ENCODE assay signal across 8 cellular contexts in the genomic region with DNA sequence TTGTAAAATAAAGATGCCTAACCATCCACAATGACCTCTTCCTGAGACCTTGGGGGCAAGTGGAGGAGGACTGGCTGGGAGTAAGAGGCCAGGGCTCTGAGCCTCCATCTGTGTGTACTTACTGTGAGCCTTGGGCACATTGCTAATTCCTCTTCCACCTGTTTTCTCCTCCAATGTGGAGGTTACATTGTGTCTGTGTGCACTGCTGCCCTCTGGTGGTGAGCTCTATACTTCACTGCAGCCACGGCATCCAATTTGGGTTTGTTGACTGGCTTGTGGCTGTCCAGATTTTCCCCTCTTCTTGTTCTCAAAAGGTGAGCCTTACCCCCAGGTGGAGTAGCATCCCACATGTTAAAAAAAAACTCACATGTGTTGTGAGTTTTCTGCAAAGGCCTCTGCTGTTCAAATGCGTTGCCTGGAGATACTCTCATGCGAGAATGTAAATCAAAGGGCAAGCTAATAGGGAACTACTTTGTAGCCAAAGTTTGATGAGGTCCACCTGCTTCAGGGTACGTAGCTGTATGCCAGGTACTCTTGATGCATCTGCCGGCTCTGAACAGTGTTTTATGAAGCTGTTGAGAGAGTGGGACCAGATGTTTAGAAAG.
DNase-seq lines count a peak whose midpoint lies in the region; ATAC-seq lines count a peak whose summit lies in the region.

No MANE protein-coding gene starts in this region.

- H4K8ac ChIP-seq in mesenchymal stem cell (ENCODE audit: low read length): no peak overlapping the region

- no peak overlapping the region for H2BK5ac ChIP-seq in mesenchymal stem cell (ENCODE audit: low read depth, low read length, poor library complexity, severe bottlenecking)

- peak; percentile 86 for ATAC-seq in GM18517 (IDR thresholded peaks at IDR 0.05; ENCODE audit: unreplicated experiment)
- peak; percentile 76 for ATAC-seq in HG03280 (IDR thresholded peaks at IDR 0.05; ENCODE audit: unreplicated experiment)

- no peaks in the 10 kb centered on the region for H3K36me3 Mint-ChIP-seq in activated CD4-positive, alpha-beta memory T cell treated with anti-CD3 and anti-CD28 coated beads, Interleukin-2, amount 10 ng/mL, durations not matched to agents 7 days and 5 days (ENCODE audit: low read depth)

- H3K27ac Mint-ChIP-seq in activated CD4-positive, alpha-beta memory T cell treated with anti-CD3 and anti-CD28 coated beads, Interleukin-2, amount 10 ng/mL, durations not matched to agents 7 days and 5 days: no peak overlapping the region

- H3K14ac ChIP-seq in mesenchymal stem cell (ENCODE audit: low read length in 2 of 2): no peak overlapping the region

- H3K4me1 Mint-ChIP-seq in activated CD4-positive, alpha-beta memory T cell treated with anti-CD3 and anti-CD28 coated beads, Interleukin-2, amount 10 ng/mL, durations not matched to agents 7 days and 5 days: no peaks in the 10 kb centered on the region

- CTCF ChIA-PET in activated CD4-positive, alpha-beta memory T cell treated with anti-CD3 and anti-CD28 coated beads, Interleukin-2, amount 10 ng/mL, durations not matched to agents 7 days and 5 days (lab: Charles Lee): interaction anchor here (0.6 to 5.8 kb wide), 25 partner anchors 9 to 312 kb away, joined by 3 to 124 read pairs (median 4); a partner anchor contains a TSS

- H3K18ac ChIP-seq in mesenchymal stem cell (ENCODE audit: low read depth in 1 of 2, low read length in 2 of 2): no peak overlapping the region

- H3K27ac ChIP-seq in effector memory CD4-positive, alpha-beta T cell (ENCODE audit: insufficient read depth, low read length, poor library complexity, severe bottlenecking): no peak overlapping the region
- H3K27ac ChIP-seq in mesenchymal stem cell (ENCODE audit: low read length, poor library complexity, severe bottlenecking): no peak overlapping the region

- POLR2A ChIA-PET in activated CD4-positive, alpha-beta memory T cell treated with anti-CD3 and anti-CD28 coated beads, Interleukin-2, amount 10 ng/mL, durations not matched to agents 7 days and 5 days (lab: Charles Lee): interaction anchor here (0.7 to 1.0 kb wide), 2 partner anchors 310 to 312 kb away, joined by 3 read pairs; no protein-coding TSS in a partner anchor

- no peak overlapping the region for H2AFZ ChIP-seq in mesenchymal stem cell (ENCODE audit: low read depth, low read length)

- DNase-seq in AG08396 (ENCODE audit: low spot score) (peak; percentile 72), NCI-H526 treated with DMSO at 0.1 percent for 48 hours (lab: John Stamatoyannopoulos, UW) (peak; percentile 37), mesenchymal stem cell (peak; percentile 62)
- peak; percentile 70 for DNase-seq in activated CD4-positive, alpha-beta memory T cell treated with anti-CD3 and anti-CD28 coated beads, Interleukin-2, amount 10 ng/mL, durations not matched to agents 7 days and 5 days
- peak; percentile 21 to 51 (median 31) for DNase-seq in effector memory CD4-positive, alpha-beta T cell
- DNase-seq in stimulated activated CD8-positive, alpha-beta memory T cell treated with anti-CD3 and anti-CD28 coated beads, Interleukin-15, amount 100 ng/mL, for 4 hours (ENCODE audit: low read depth in 2 of 2): peak; percentile 6 to 27

- H3K36me3 ChIP-seq in effector memory CD4-positive, alpha-beta T cell (ENCODE audit: control insufficient read depth, insufficient read depth, low read length): no peaks in the 10 kb centered on the region
- no peaks in the 10 kb centered on the region for H3K36me3 ChIP-seq in mesenchymal stem cell (ENCODE audit: control insufficient read depth in 1 of 2, insufficient read depth in 2 of 2, low read depth in 1 of 2, low read length in 2 of 2)

- H3K4me3 ChIP-seq in effector memory CD4-positive, alpha-beta T cell (ENCODE audit: insufficient read depth, low read depth, low read length, poor library complexity, severe bottlenecking): no peak overlapping the region
- H3K4me3 ChIP-seq in mesenchymal stem cell (ENCODE audit: insufficient read depth in 1 of 2, low read depth in 1 of 2, low read length in 2 of 2): no peak overlapping the region

- H3K4me3 Mint-ChIP-seq in activated CD4-positive, alpha-beta memory T cell treated with anti-CD3 and anti-CD28 coated beads, Interleukin-2, amount 10 ng/mL, durations not matched to agents 7 days and 5 days: no peak overlapping the region

- no peak overlapping the region for H2BK120ac ChIP-seq in mesenchymal stem cell (ENCODE audit: low read depth, low read length)

- no peak overlapping the region for H3K4me2 ChIP-seq in mesenchymal stem cell (ENCODE audit: low read length, poor library complexity, severe bottlenecking)

- H3K9me3 Mint-ChIP-seq in activated CD4-positive, alpha-beta memory T cell treated with anti-CD3 and anti-CD28 coated beads, Interleukin-2, amount 10 ng/mL, durations not matched to agents 7 days and 5 days: no peaks in the 10 kb centered on the region

- peaks cover 17% of the 10 kb centered on the region for H3K27me3 Mint-ChIP-seq in activated CD4-positive, alpha-beta memory T cell treated with anti-CD3 and anti-CD28 coated beads, Interleukin-2, amount 10 ng/mL, durations not matched to agents 7 days and 5 days

- H3K4ac ChIP-seq in mesenchymal stem cell (ENCODE audit: low read depth in 1 of 2, low read length in 2 of 2): no peak overlapping the region

- no peak overlapping the region for H4K91ac ChIP-seq in mesenchymal stem cell (ENCODE audit: low read length)

- no peaks in the 10 kb centered on the region for H3K27me3 ChIP-seq in effector memory CD4-positive, alpha-beta T cell (replicated peaks; ENCODE audit: control insufficient read depth, insufficient read depth, low read length, poor library complexity, severe bottlenecking)
- H3K27me3 ChIP-seq in mesenchymal stem cell (ENCODE audit: control insufficient read depth in 1 of 2, insufficient read depth in 1 of 2, low read length in 2 of 2): peaks cover 19 to 70% of the 10 kb centered on the region in 2 experiments

- no peaks in the 10 kb centered on the region for H3K4me1 ChIP-seq in effector memory CD4-positive, alpha-beta T cell (ENCODE audit: control insufficient read depth, insufficient read depth, low read length, poor library complexity, severe bottlenecking)
- no peaks in the 10 kb centered on the region for H3K4me1 ChIP-seq in mesenchymal stem cell (ENCODE audit: control insufficient read depth, insufficient read depth, low read depth, low read length)

- no peak overlapping the region for H3K9ac ChIP-seq in mesenchymal stem cell (ENCODE audit: low read length)

- no peak overlapping the region for H2BK12ac ChIP-seq in mesenchymal stem cell (ENCODE audit: low read length in 2 of 2)

- H3K79me1 ChIP-seq in mesenchymal stem cell (replicated peaks; ENCODE audit: low read length, poor library complexity, severe bottlenecking): no peaks in the 10 kb centered on the region

- H3K23ac ChIP-seq in mesenchymal stem cell (ENCODE audit: low read length in 2 of 2): no peak overlapping the region

- no peak overlapping the region for H2AK5ac ChIP-seq in mesenchymal stem cell (ENCODE audit: low read length, severe bottlenecking)

- no peaks in the 10 kb centered on the region for H3K9me3 ChIP-seq in effector memory CD4-positive, alpha-beta T cell (ENCODE audit: control insufficient read depth, low read length)
- H3K9me3 ChIP-seq in mesenchymal stem cell (ENCODE audit: control insufficient read depth, low read length): no peaks in the 10 kb centered on the region

- 46% methylated on average over 5 of the region's 5 CpGs for WGBS in mesenchymal stem cell

- H2BK15ac ChIP-seq in mesenchymal stem cell (ENCODE audit: low read depth, poor library complexity, severe bottlenecking): no peak overlapping the region

Comparison
In these comparisons a context has a peak if more than half of its experiments do, and no peak if none do; other contexts are left out.
1. DNase-seq: peak in every context shown above with its lines; median percentile 72 in AG08396; 70 in activated CD4-positive, alpha-beta memory T cell treated with anti-CD3 and anti-CD28 coated beads, Interleukin-2, amount 10 ng/mL, durations not matched to agents 7 days and 5 days; 62 in mesenchymal stem cell; 37 in NCI-H526 treated with DMSO at 0.1 percent for 48 hours; 31 in effector memory CD4-positive, alpha-beta T cell; 16 in stimulated activated CD8-positive, alpha-beta memory T cell treated with anti-CD3 and anti-CD28 coated beads, Interleukin-15, amount 100 ng/mL, for 4 hours.